In the genomic region with DNA sequence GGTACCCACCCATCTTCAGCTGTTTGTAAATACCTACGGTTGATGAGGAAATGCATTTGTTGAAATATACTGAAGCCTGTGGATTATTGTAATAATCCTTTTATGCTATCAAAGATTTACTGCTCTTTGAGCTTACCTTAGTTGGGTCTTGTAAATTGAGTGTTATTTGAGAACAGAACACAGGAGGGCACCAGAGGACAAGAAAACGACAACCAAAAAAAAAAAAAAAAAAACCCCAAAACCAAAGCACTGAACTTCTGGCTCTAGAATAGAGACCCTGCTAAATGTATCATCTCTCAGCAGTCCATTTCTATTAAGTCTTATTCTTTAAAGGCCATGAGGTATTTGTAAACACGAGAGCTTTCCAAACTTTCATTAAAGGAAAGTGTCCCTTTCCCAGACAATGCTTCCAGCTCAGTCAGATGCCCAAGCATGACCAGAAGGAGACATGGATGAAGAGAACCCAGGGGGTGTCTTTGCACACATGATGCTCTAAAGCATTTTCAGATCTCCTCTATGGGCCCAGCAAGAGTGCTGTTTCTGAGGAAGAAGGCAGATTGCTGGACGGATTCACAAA, we compare ENCODE assay signal across 8 cellular contexts.
DNase-seq lines count a peak whose midpoint lies in the region; ATAC-seq and TF ChIP-seq lines count a peak whose summit lies in the region.

No MANE protein-coding gene starts in this region.

- no peaks in the 10 kb centered on the region for H3K4me1 ChIP-seq in gastrocnemius medialis

- in situ Hi-C loops in astrocyte of the cerebellum (cut with HindIII; ENCODE audit: low sequenced_read_pairs) (no loop called here), gastrocnemius medialis (cut with MboI; ENCODE audit: low sequenced_read_pairs in 4 of 4) (no loop called here)

- H3K9me3 ChIP-seq in gastrocnemius medialis = no peaks in the 10 kb centered on the region

- TF ChIP-seq CTCF in astrocyte of the cerebellum (IDR thresholded peaks at IDR 0.05; ENCODE audit: low read depth, low read length, missing control alignments) (peak; percentile 40), gastrocnemius medialis (IDR thresholded peaks at IDR 0.05 in 4 of 5, conservative IDR thresholded peaks at IDR 0.05 in 1 of 5) (no peak)

- DNase-seq in ELR (ENCODE audit: low read depth) (peak; percentile 54), LHCN-M2 (ENCODE audit: low read depth) (peak; percentile 19), astrocyte of the cerebellum (ENCODE audit: low read depth) (peak; percentile 12), medulla oblongata (ENCODE audit: extremely low spot score) (peak; percentile 15), activated gamma-delta T cell treated with Interleukin-2 at 50 U/mL for 16 hours (no peak), gastrocnemius medialis (no peak), ecto neural progenitor cell (ENCODE audit: low spot score) (no peak)

- no peaks in the 10 kb centered on the region for H3K36me3 ChIP-seq in gastrocnemius medialis

- no peak overlapping the region for H3K27ac ChIP-seq in gastrocnemius medialis

- H3K27me3 ChIP-seq in gastrocnemius medialis = no peaks in the 10 kb centered on the region

- ATAC-seq in GM19023 (IDR thresholded peaks at IDR 0.05; ENCODE audit: unreplicated experiment) (no peak), gastrocnemius medialis (no peak)

- TF ChIP-seq POLR2A in gastrocnemius medialis (IDR thresholded peaks at IDR 0.05) = no peak

- H3K4me3 ChIP-seq in astrocyte of the cerebellum (ENCODE audit: low read depth, low read length) (no peak overlapping the region), gastrocnemius medialis (no peak overlapping the region)

- intact Hi-C loops in gastrocnemius medialis (cut with DNase I; ENCODE audit: low total_unique reads) = no loop called here

Comparison
In these comparisons a context has a peak if more than half of its experiments do, and no peak if none do; other contexts are left out.
1. DNase-seq: peak in ELR (single experiment), LHCN-M2 (single experiment), astrocyte of the cerebellum (single experiment) and medulla oblongata (single experiment); none in activated gamma-delta T cell treated with Interleukin-2 at 50 U/mL for 16 hours (single experiment), gastrocnemius medialis (0 of 2) and ecto neural progenitor cell (single experiment).